Comparison of ENCODE assay signal across 10 cellular contexts in the genomic region with DNA sequence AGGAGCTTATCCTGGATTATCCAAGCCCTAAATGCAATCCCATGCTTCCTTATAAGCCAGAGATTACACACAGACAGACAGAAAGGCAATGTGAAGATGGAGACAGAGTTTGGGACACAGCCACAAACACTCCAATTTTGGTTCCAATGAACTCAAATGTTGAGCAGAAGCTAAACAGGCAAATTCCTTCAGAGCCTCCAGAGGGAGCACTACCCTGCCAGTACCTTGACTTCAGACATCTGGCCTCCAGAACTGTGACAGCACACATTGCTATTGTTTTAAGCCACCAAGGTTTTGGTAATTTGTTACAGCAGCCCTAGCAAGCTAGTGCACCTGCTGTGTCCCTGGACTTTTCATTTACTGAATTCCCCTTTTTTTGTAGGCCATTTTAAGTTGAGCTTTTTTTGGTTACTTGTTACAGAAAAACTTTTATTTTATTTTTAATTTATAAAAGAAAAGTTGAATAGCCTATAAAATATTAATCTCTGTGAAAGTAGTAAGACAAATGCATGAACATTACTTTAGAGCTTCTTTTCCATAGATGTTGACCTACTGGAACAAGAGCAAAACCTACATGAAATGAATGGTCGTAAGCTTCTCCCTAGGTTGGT. TPM values are rescaled to one million over a fixed set of nuclear protein-coding genes. Genes with fewer than 3 reads are reported as not detected.
DNase-seq lines count a peak whose midpoint lies in the region; ATAC-seq and TF ChIP-seq lines count a peak whose summit lies in the region.
"Had no signal": no experiment of that assay in that cellular context is flagged by ENCODE, and none has a peak within 500 bp of the region (broad histone marks: within the 10 kb centered on the region; RNA-seq: fewer than 3 reads in every experiment).

No MANE protein-coding gene starts in this region.

- no peak overlapping the region for H3K27ac ChIP-seq in coronary artery

- peaks cover 3% of the 10 kb centered on the region for H3K4me1 Mint-ChIP-seq in activated T-cell treated with anti-CD3 and anti-CD28 coated beads, Interleukin-2, amount 50 U/mL, for 4 hours (ENCODE audit: low read depth)

- H3K4me3 Mint-ChIP-seq in activated T-cell treated with anti-CD3 and anti-CD28 coated beads, Interleukin-2, amount 50 U/mL, for 4 hours, result no peak overlapping the region
- H3K4me3 Mint-ChIP-seq: activated naive CD8-positive, alpha-beta T cell had no signal

- no peaks in the 10 kb centered on the region for H3K27me3 Mint-ChIP-seq in activated T-cell treated with anti-CD3 and anti-CD28 coated beads, Interleukin-2, amount 50 U/mL, for 4 hours (ENCODE audit: low read depth)
- H3K27me3 Mint-ChIP-seq: activated naive CD8-positive, alpha-beta T cell had no signal

- peak; percentile 70 for ATAC-seq in GM21717 (IDR thresholded peaks at IDR 0.05; ENCODE audit: unreplicated experiment)
- peak; percentile 55 to 58 for ATAC-seq in activated T-cell treated with anti-CD3 and anti-CD28 coated beads, Interleukin-2, amount 50 U/mL, for 4 hours
- ATAC-seq in sciatic nerve, result peak; percentile 79

- TF ChIP-seq CTCF in coronary artery (IDR thresholded peaks at IDR 0.05), result no peak

- H3K36me3 Mint-ChIP-seq in activated T-cell treated with anti-CD3 and anti-CD28 coated beads, Interleukin-2, amount 50 U/mL, for 4 hours (ENCODE audit: insufficient read depth), result no peaks in the 10 kb centered on the region

- H3K4me3 ChIP-seq in coronary artery, result no peak overlapping the region
- H3K4me3 ChIP-seq: BLaER1 treated with 17β-estradiol and CSF1 and Interleukin-3, amounts not matched to agents 10 nM and 100 nM had no signal

- DNase-seq in NCI-H1417 (lab: John Stamatoyannopoulos, UW), result peak in 2 of 3 experiments; percentile 18 to 33
- no peak for DNase-seq in NCI-H1417 treated with DMSO at 0.1 percent for 48 hours (lab: John Stamatoyannopoulos, UW)
- DNase-seq in NCI-H1930 (lab: John Stamatoyannopoulos, UW), result peak; percentile 82 to 85
- DNase-seq in activated T-cell treated with anti-CD3 and anti-CD28 coated beads, Interleukin-2, amount 50 U/mL, for 4 hours, result peak; percentile 12
- peak; percentile 35 for DNase-seq in glomerular visceral epithelial cell (ENCODE audit: extremely low spot score)
- DNase-seq in sciatic nerve (ENCODE audit: low spot score), result no peak
- no peak for DNase-seq in coronary artery (ENCODE audit: low spot score)

- H3K9me3 Mint-ChIP-seq in activated T-cell treated with anti-CD3 and anti-CD28 coated beads, Interleukin-2, amount 50 U/mL, for 4 hours, result no peaks in the 10 kb centered on the region

- intact Hi-C loops in sciatic nerve (cut with DNase I), result no loop called here

RNA-seq across cellular contexts. Expression of gene SRD5A3, which starts 33.4 kb away (rescaled TPM):
- total RNA-seq in activated T-cell treated with anti-CD3 and anti-CD28 coated beads, Interleukin-2, amount 50 U/mL, for 4 hours, result 10 to 100 TPM in 2 of 3 donors, 1 to 10 TPM in 1; 9.4 to 21.0 (median 12.7) TPM
- 14.6 TPM for total RNA-seq in sciatic nerve

Comparison
In these comparisons a context has a peak if more than half of its experiments do, and no peak if none do; other contexts are left out.
1. DNase-seq: peak in NCI-H1417 (2 of 3), NCI-H1930 (2 of 2), activated T-cell treated with anti-CD3 and anti-CD28 coated beads, Interleukin-2, amount 50 U/mL, for 4 hours (single experiment) and glomerular visceral epithelial cell (single experiment); none in NCI-H1417 treated with DMSO at 0.1 percent for 48 hours (single experiment), sciatic nerve (single experiment) and coronary artery (single experiment).
2. Peak in every context shown above with its lines, with median percentiles within 50 percentile points of each other: ATAC-seq.